ENCODE assay signal across 9 cellular contexts in genomic region chr1:153260980-153261792, GRCh38. TPM values are rescaled to one million over a fixed set of nuclear protein-coding genes. Genes with fewer than 3 reads are reported as not detected.
DNase-seq lines count a peak whose midpoint lies in the region; ATAC-seq and TF ChIP-seq lines count a peak whose summit lies in the region.
"Had no signal": no experiment of that assay in that cellular context is flagged by ENCODE, and none has a peak within 500 bp of the region (broad histone marks: within the 10 kb centered on the region; RNA-seq: fewer than 3 reads in every experiment).

No MANE protein-coding gene starts in this region.

- H3K27ac ChIP-seq in WERI-Rb-1 (no peak overlapping the region), dorsolateral prefrontal cortex (peak overlapping the region in 43 of 59 donors; percentile 8 to 81 (median 57)), vagina (no peak overlapping the region)

- H3K27me3 ChIP-seq in WERI-Rb-1 (ENCODE audit: insufficient read depth, low read depth, severe bottlenecking) (peaks cover 28% of the 10 kb centered on the region), dorsolateral prefrontal cortex (peaks cover 0 to 64% (median 20%) of the 10 kb centered on the region in 45 donors), vagina (no peaks in the 10 kb centered on the region)

- peak; percentile 51 for DNase-seq in GM20000 (ENCODE audit: low spot score)
- peak; percentile 75 for DNase-seq in WERI-Rb-1
- DNase-seq in dorsolateral prefrontal cortex = peak in 6 of 10 donors; percentile 11 to 69 (median 53)
- peak; percentile 23 for DNase-seq in naive B cell
- no peak for DNase-seq in vagina (ENCODE audit: extremely low spot score in 2 of 2)
- no peak for DNase-seq in kidney glomerular epithelial cell (lab: John Stamatoyannopoulos, UW)
- no peak for DNase-seq in NCI-H446 (lab: John Stamatoyannopoulos, UW)

- H3K36me3 Mint-ChIP-seq in naive B cell = no peaks in the 10 kb centered on the region

- TF ChIP-seq POLR2A in vagina (IDR thresholded peaks at IDR 0.05) = no peak

- intact Hi-C loops in dorsolateral prefrontal cortex (cut with DNase I) = no loop called here
- intact Hi-C loops in vagina (cut with DNase I) = no loop called here

- peak overlapping the region in 2 of 6 donors; percentile 1 to 52 for H3K27ac Mint-ChIP-seq in naive B cell

- H3K4me1 ChIP-seq in vagina = peaks cover 16% of the 10 kb centered on the region

- H3K9me3 Mint-ChIP-seq in naive B cell = peaks cover 0 to 6% (median 0%) of the 10 kb centered on the region in 7 donors
- H3K9me3 Mint-ChIP-seq: T-helper 1 cell treated with Interleukin-12 subunit alpha and Interleukin-12 subunit beta and Interleukin-4 antibody, amounts not matched to agents 30 μg/mL and 1 μg/mL, for 36 hours had no signal

- ATAC-seq in naive B cell (ENCODE audit: low read depth in 2 of 2) (peak; percentile 45 to 50), HG03460 (IDR thresholded peaks at IDR 0.05; ENCODE audit: unreplicated experiment) (no peak)

- H3K4me3 ChIP-seq in WERI-Rb-1 (ENCODE audit: low read depth, low read length) (peak overlapping the region; percentile 53), dorsolateral prefrontal cortex (peak overlapping the region; percentile 37 to 74 (median 53)), vagina (peak overlapping the region; percentile 47 to 48)

- H3K9me3 ChIP-seq in WERI-Rb-1 (ENCODE audit: severe bottlenecking) (peaks cover 5% of the 10 kb centered on the region), vagina (no peaks in the 10 kb centered on the region)

- no peaks in the 10 kb centered on the region for H3K36me3 ChIP-seq in WERI-Rb-1
- no peaks in the 10 kb centered on the region for H3K36me3 ChIP-seq in vagina

- TF ChIP-seq CTCF in GM20000 (IDR thresholded peaks at IDR 0.05; ENCODE audit: extremely low read depth, missing control alignments) = no peak
- TF ChIP-seq CTCF in WERI-Rb-1 (IDR thresholded peaks at IDR 0.05; ENCODE audit: low read depth, low read length) = no peak
- TF ChIP-seq CTCF in dorsolateral prefrontal cortex (IDR thresholded peaks at IDR 0.05 in 54 of 56, conservative IDR thresholded peaks at IDR 0.05 in 2 of 56; ENCODE audit: low read depth in 1 of 56, partially characterized antibody in 56 of 56) = no peak
- no peak for TF ChIP-seq CTCF in vagina (IDR thresholded peaks at IDR 0.05)

- peaks cover 5 to 61% (median 17%) of the 10 kb centered on the region in 3 donors for H3K27me3 Mint-ChIP-seq in naive B cell

- peaks cover 18 to 31% (median 24%) of the 10 kb centered on the region in 3 donors for H3K4me1 Mint-ChIP-seq in naive B cell

- peak overlapping the region; percentile 74 to 95 (median 86) for H3K4me3 Mint-ChIP-seq in naive B cell

RNA-seq across cellular contexts. Expression of gene LORICRIN, which starts 1.7 kb away (rescaled TPM):
- 1 to 10 TPM in 1 of 120 experiments, under 1 TPM in 23, not detected in 96; 0.30 to 1.4 (median 0.50) TPM for total RNA-seq in dorsolateral prefrontal cortex
- polyA plus RNA-seq in naive B cell (ENCODE audit: low read depth in 6 of 6) = not detected
- not detected for total RNA-seq in vagina

RNA-seq across cellular contexts. Expression of gene PRR9, which starts 43.8 kb away (rescaled TPM):
- total RNA-seq in dorsolateral prefrontal cortex (not detected), vagina (not detected)
- not detected for polyA plus RNA-seq in naive B cell (ENCODE audit: low read depth in 6 of 6)

RNA-seq across cellular contexts. Expression of gene PGLYRP3, which starts 51.6 kb away (rescaled TPM):
- total RNA-seq in dorsolateral prefrontal cortex (not detected), vagina (28.7 TPM)
- not detected for polyA plus RNA-seq in naive B cell (ENCODE audit: low read depth in 6 of 6)

RNA-seq across cellular contexts. Expression of gene LELP1, which starts 58.0 kb away (rescaled TPM):
- total RNA-seq in dorsolateral prefrontal cortex (not detected), vagina (not detected)
- not detected for polyA plus RNA-seq in naive B cell (ENCODE audit: low read depth in 6 of 6)

Comparison
In these comparisons a context has a peak if more than half of its experiments do, and no peak if none do; other contexts are left out.
1. DNase-seq: peak in GM20000 (single experiment), WERI-Rb-1 (single experiment), dorsolateral prefrontal cortex (6 of 10) and naive B cell (single experiment); none in vagina (0 of 2), kidney glomerular epithelial cell (single experiment) and NCI-H446 (0 of 2).
2. H3K27ac ChIP-seq: peak in dorsolateral prefrontal cortex (43 of 59); none in WERI-Rb-1 (single experiment) and vagina (single experiment).
3. RNA of gene PGLYRP3, which starts 51.6 kb away (total RNA-seq): 28.7 TPM in vagina (single experiment); not detected in dorsolateral prefrontal cortex; every median in the first group is over 10 times any median in the second.
4. Peak in every context shown above with its lines, with median percentiles within 50 percentile points of each other: H3K4me3 ChIP-seq.